8 cellular contexts compared by ENCODE assay signal in the genomic region with DNA sequence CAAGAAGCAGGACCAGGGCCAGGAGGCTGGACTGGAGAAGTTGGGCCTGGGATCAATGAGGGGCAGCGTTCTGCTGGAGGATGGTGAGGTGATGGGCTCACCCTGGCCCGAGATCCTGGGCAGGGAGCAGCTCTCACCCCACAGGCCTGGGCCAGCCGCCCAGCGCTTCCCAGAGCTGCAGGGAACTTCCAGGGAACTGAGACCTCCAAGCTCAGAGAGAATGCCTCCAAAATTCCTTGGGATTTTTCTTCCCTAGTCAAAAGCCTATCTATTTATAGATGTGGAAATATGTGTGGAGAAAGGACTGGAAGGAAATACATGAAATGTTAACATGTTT.
DNase-seq lines count a peak whose midpoint lies in the region; ATAC-seq, FAIRE-seq and TF ChIP-seq lines count a peak whose summit lies in the region.

No MANE protein-coding gene starts in this region.

- H3K4me1 ChIP-seq in keratinocyte (ENCODE audit: control insufficient read depth, extremely low read depth, insufficient read depth, low read length): peaks cover 14% of the 10 kb centered on the region
- H3K4me1 ChIP-seq in thoracic aorta (ENCODE audit: control insufficient read depth in 1 of 2, low read depth in 2 of 2): peaks cover 26 to 37% of the 10 kb centered on the region in 2 donors

- H3K27ac Mint-ChIP-seq in WTC11: no peak overlapping the region
- no peak overlapping the region for H3K27ac Mint-ChIP-seq in activated naive CD4-positive, alpha-beta T cell treated with anti-CD3 and anti-CD28 coated beads, Interleukin-2, amount 10 ng/mL, durations not matched to agents 7 days and 5 days

- dilution Hi-C loops in keratinocyte (cut with MboI; ENCODE audit: extremely low pct_ligation_motif_present, low sequenced_read_pairs): no loop called here

- no peaks in the 10 kb centered on the region for H3K27me3 ChIP-seq in H7 (ENCODE audit: control insufficient read depth, insufficient read depth, low read length)
- H3K27me3 ChIP-seq in keratinocyte (ENCODE audit: control insufficient read depth, extremely low read depth, insufficient read depth, low read length): no peaks in the 10 kb centered on the region
- H3K27me3 ChIP-seq in thoracic aorta (replicated peaks; ENCODE audit: insufficient read depth): no peaks in the 10 kb centered on the region

- H3K79me2 ChIP-seq in keratinocyte (ENCODE audit: control insufficient read depth, insufficient read depth, low read length): no peaks in the 10 kb centered on the region

- H4K20me1 ChIP-seq in keratinocyte (ENCODE audit: control insufficient read depth, extremely low read depth, insufficient read depth, low read length): no peaks in the 10 kb centered on the region

- peak overlapping the region; percentile 30 for H3K9ac ChIP-seq in keratinocyte (ENCODE audit: control insufficient read depth, extremely low read depth, insufficient read depth, low read length)

- H3K4me2 ChIP-seq in keratinocyte (ENCODE audit: control insufficient read depth, extremely low read depth, insufficient read depth, low read depth, low read length): peak overlapping the region; percentile 50

- H3K9me3 ChIP-seq in keratinocyte (ENCODE audit: control insufficient read depth, low read depth, low read length) (no peaks in the 10 kb centered on the region), thoracic aorta (no peaks in the 10 kb centered on the region)

- H3K4me3 ChIP-seq in H7 (ENCODE audit: insufficient read depth, low read depth, low read length) (no peak overlapping the region), keratinocyte (ENCODE audit: control insufficient read depth in 2 of 3, extremely low read depth in 1 of 3, insufficient read depth in 2 of 3, low read depth in 1 of 3, low read length in 3 of 3) (no peak overlapping the region), thoracic aorta (peak overlapping the region; percentile 50)

- CTCF ChIA-PET in WTC11 (lab: Charles Lee): interaction anchor here (0.5 to 2.1 kb wide), 5 partner anchors 9 to 161 kb away, joined by 3 to 15 read pairs (median 4); no protein-coding TSS in a partner anchor
- CTCF ChIA-PET in activated naive CD4-positive, alpha-beta T cell treated with anti-CD3 and anti-CD28 coated beads, Interleukin-2, amount 10 ng/mL, durations not matched to agents 7 days and 5 days (lab: Charles Lee): interaction anchor here (1.4 kb wide), 1 partner anchor 11 kb away, joined by 3 read pairs; no protein-coding TSS in a partner anchor

- POLR2A ChIA-PET in WTC11 (lab: Charles Lee): no interaction called here

- peak; percentile 72 for DNase-seq in H7
- DNase-seq in WTC11 (ENCODE audit: low spot score): no peak
- no peak for DNase-seq in keratinocyte (ENCODE audit: low read depth, low spot score)
- no peak for DNase-seq in thoracic aorta (ENCODE audit: low spot score)
- no peak for DNase-seq in activated naive CD4-positive, alpha-beta T cell treated with anti-CD3 and anti-CD28 coated beads, Interleukin-2, amount 10 ng/mL, durations not matched to agents 7 days and 5 days
- no peak for DNase-seq in RKO (ENCODE audit: low spot score)

- H3K27me3 Mint-ChIP-seq in WTC11 (ENCODE audit: low read depth): no peaks in the 10 kb centered on the region
- peaks cover 54% of the 10 kb centered on the region for H3K27me3 Mint-ChIP-seq in activated naive CD4-positive, alpha-beta T cell treated with anti-CD3 and anti-CD28 coated beads, Interleukin-2, amount 10 ng/mL, durations not matched to agents 7 days and 5 days

- no peaks in the 10 kb centered on the region for H3K36me3 ChIP-seq in H7 (replicated peaks; ENCODE audit: control insufficient read depth, insufficient read depth, low read length)
- no peaks in the 10 kb centered on the region for H3K36me3 ChIP-seq in keratinocyte (ENCODE audit: control insufficient read depth in 2 of 2, extremely low read depth in 1 of 2, insufficient read depth in 2 of 2, low read length in 2 of 2)
- H3K36me3 ChIP-seq in thoracic aorta: no peaks in the 10 kb centered on the region

- peak; percentile 36 for ATAC-seq in WTC11
- ATAC-seq in thoracic aorta (ENCODE audit: insufficient number of reproducible peaks, low FRiP score, low read depth): peak; percentile 32
- ATAC-seq in GM19023 (IDR thresholded peaks at IDR 0.05; ENCODE audit: unreplicated experiment): no peak
- ATAC-seq in GM18858 (IDR thresholded peaks at IDR 0.05; ENCODE audit: unreplicated experiment): no peak

- H3K36me3 Mint-ChIP-seq in WTC11: no peaks in the 10 kb centered on the region; the same call in 1 of the 2 replicates
- H3K36me3 Mint-ChIP-seq in activated naive CD4-positive, alpha-beta T cell treated with anti-CD3 and anti-CD28 coated beads, Interleukin-2, amount 10 ng/mL, durations not matched to agents 7 days and 5 days: peaks cover 3% of the 10 kb centered on the region

- peaks cover 5% of the 10 kb centered on the region for H3K9me3 Mint-ChIP-seq in WTC11
- peaks cover 3% of the 10 kb centered on the region for H3K9me3 Mint-ChIP-seq in activated naive CD4-positive, alpha-beta T cell treated with anti-CD3 and anti-CD28 coated beads, Interleukin-2, amount 10 ng/mL, durations not matched to agents 7 days and 5 days

- H3K4me1 Mint-ChIP-seq in WTC11: peaks cover 8% of the 10 kb centered on the region
- peaks cover 51% of the 10 kb centered on the region for H3K4me1 Mint-ChIP-seq in activated naive CD4-positive, alpha-beta T cell treated with anti-CD3 and anti-CD28 coated beads, Interleukin-2, amount 10 ng/mL, durations not matched to agents 7 days and 5 days

- no peak for FAIRE-seq in keratinocyte (lab: Jason Lieb, UNC)

- no peaks in the 10 kb centered on the region for H3K9me1 ChIP-seq in keratinocyte (ENCODE audit: control insufficient read depth, extremely low read depth, insufficient read depth, low read length)

- H2AFZ ChIP-seq in keratinocyte (ENCODE audit: control insufficient read depth, low read length): peak overlapping the region; percentile 72

- TF ChIP-seq CTCF in WTC11 (IDR thresholded peaks at IDR 0.05) (no peak), keratinocyte (optimal IDR thresholded peaks at IDR 0.05 in 1 of 3, IDR thresholded peaks at IDR 0.05 in 1 of 3, conservative IDR thresholded peaks at IDR 0.05 in 1 of 3; ENCODE audit: extremely low read depth in 1 of 3, insufficient read depth in 2 of 3, low read length in 3 of 3) (no peak), thoracic aorta (IDR thresholded peaks at IDR 0.05) (no peak)

- peak overlapping the region; percentile 41 for H3K27ac ChIP-seq in keratinocyte (ENCODE audit: control insufficient read depth, insufficient read depth, low read length)
- peak overlapping the region; percentile 88 to 96 for H3K27ac ChIP-seq in thoracic aorta

- H3K4me3 Mint-ChIP-seq in WTC11: no peak overlapping the region
- no peak overlapping the region for H3K4me3 Mint-ChIP-seq in activated naive CD4-positive, alpha-beta T cell treated with anti-CD3 and anti-CD28 coated beads, Interleukin-2, amount 10 ng/mL, durations not matched to agents 7 days and 5 days

TF ChIP-seq in WTC11, 78 proteins besides CTCF, POLR2A, EP300 and RAD21:
- TF ChIP-seq USF1 (CRISPR knock-in tag; IDR thresholded peaks at IDR 0.05): no peak
- TF ChIP-seq RELA (CRISPR knock-in tag; IDR thresholded peaks at IDR 0.05; ENCODE audit: borderline replicate concordance): no peak

Comparison
In these comparisons a context has a peak if more than half of its experiments do, and no peak if none do; other contexts are left out.
1. ATAC-seq: peak in WTC11 (single experiment) and thoracic aorta (single experiment); none in GM19023 (single experiment) and GM18858 (single experiment).